ENCODE assay signal across 9 cellular contexts in genomic region chr11:279966-280761, GRCh38. TPM values are rescaled to one million over a fixed set of nuclear protein-coding genes. Genes with fewer than 3 reads are reported as not detected.
DNase-seq lines count a peak whose midpoint lies in the region; ATAC-seq lines count a peak whose summit lies in the region.
"Had no signal": no experiment of that assay in that cellular context is flagged by ENCODE, and none has a peak within 500 bp of the region (broad histone marks: within the 10 kb centered on the region; RNA-seq: fewer than 3 reads in every experiment).

No MANE protein-coding gene starts in this region.

- peak overlapping the region; percentile 19; the same call in 1 of the 2 replicates for H3K4me3 ChIP-seq in MG63
- H3K4me3 ChIP-seq in thymus (ENCODE audit: low read length): peak overlapping the region; percentile 41

- H3K27me3 ChIP-seq in MG63 (peaks cover 33% of the 10 kb centered on the region), thymus (ENCODE audit: control insufficient read depth, insufficient read depth) (peaks cover 56% of the 10 kb centered on the region)

- ATAC-seq in HG03520 (IDR thresholded peaks at IDR 0.05; ENCODE audit: unreplicated experiment): no peak

- H3K36me3 Mint-ChIP-seq in activated naive CD8-positive, alpha-beta T cell treated with anti-CD3 and anti-CD28 coated beads for 36 hours: peaks cover 36% of the 10 kb centered on the region

- WGBS in thymus: 5% methylated on average over 93 of the region's 93 CpGs

- H3K27me3 Mint-ChIP-seq in activated naive CD8-positive, alpha-beta T cell treated with anti-CD3 and anti-CD28 coated beads for 36 hours: peaks cover 21% of the 10 kb centered on the region

- peak overlapping the region; percentile 80 for H3K4me3 Mint-ChIP-seq in activated naive CD8-positive, alpha-beta T cell treated with anti-CD3 and anti-CD28 coated beads for 36 hours

- peak overlapping the region; percentile 91 for H3K27ac Mint-ChIP-seq in activated naive CD8-positive, alpha-beta T cell treated with anti-CD3 and anti-CD28 coated beads for 36 hours

- H3K36me3 ChIP-seq in MG63 (no peaks in the 10 kb centered on the region), thymus (ENCODE audit: control insufficient read depth, insufficient read depth) (no peaks in the 10 kb centered on the region)

- peaks cover 16% of the 10 kb centered on the region for H3K9me3 Mint-ChIP-seq in activated naive CD8-positive, alpha-beta T cell treated with anti-CD3 and anti-CD28 coated beads for 36 hours

- H3K4me1 Mint-ChIP-seq in activated naive CD8-positive, alpha-beta T cell treated with anti-CD3 and anti-CD28 coated beads for 36 hours: peaks cover 42% of the 10 kb centered on the region

- DNase-seq in AG08396 (ENCODE audit: low spot score) (peak; percentile 61), MG63 (peak; percentile 53), kidney tubule cell (ENCODE audit: low spot score) (peak; percentile 48), amniotic stem cell (lab: John Stamatoyannopoulos, UW) (no peak), NCI-H1417 (lab: John Stamatoyannopoulos, UW) (no peak)
- DNase-seq in activated naive CD8-positive, alpha-beta T cell treated with anti-CD3 and anti-CD28 coated beads for 36 hours: peak; percentile 64

- peak overlapping the region; percentile 52 for H3K27ac ChIP-seq in thymus (ENCODE audit: low read depth)

- H3K4me1 ChIP-seq in thymus (ENCODE audit: control insufficient read depth, insufficient read depth, low read length): no peaks in the 10 kb centered on the region

- H3K9me3 ChIP-seq in MG63 (peaks cover 5% of the 10 kb centered on the region; the same call in 1 of the 2 replicates), thymus (ENCODE audit: control insufficient read depth) (peaks cover 1% of the 10 kb centered on the region)

RNA-seq across cellular contexts. Expression of gene NLRP6, which starts 2.0 kb away (rescaled TPM):
- not detected in 2 replicates for total RNA-seq in MG63 (2014; rRNA removed; shearing (Covaris generic); ENCODE audit: low replicate concordance)
- total RNA-seq in activated naive CD8-positive, alpha-beta T cell treated with anti-CD3 and anti-CD28 coated beads for 36 hours: 1 to 10 TPM; 3.7 to 3.8 TPM
- 2.2 TPM for polyA plus RNA-seq in thymus
- total RNA-seq: skeletal muscle tissue had no signal

RNA-seq across cellular contexts. Expression of gene PGGHG, which starts 8.8 kb away (rescaled TPM):
- 1.9 and 6.2 TPM in 2 replicates for total RNA-seq in MG63 (2014; rRNA removed; shearing (Covaris generic); ENCODE audit: low replicate concordance)
- total RNA-seq in activated naive CD8-positive, alpha-beta T cell treated with anti-CD3 and anti-CD28 coated beads for 36 hours: 100 to 1,000 TPM; 206 to 209 TPM
- 900 TPM for polyA plus RNA-seq in thymus

RNA-seq across cellular contexts. Expression of gene IFITM5, which starts 19.2 kb away (rescaled TPM):
- not detected in 2 replicates for total RNA-seq in MG63 (2014; rRNA removed; shearing (Covaris generic); ENCODE audit: low replicate concordance)
- not detected for total RNA-seq in activated naive CD8-positive, alpha-beta T cell treated with anti-CD3 and anti-CD28 coated beads for 36 hours
- polyA plus RNA-seq in thymus: 0.25 TPM
- total RNA-seq: skeletal muscle tissue had no signal

RNA-seq across cellular contexts. Expression of gene IFITM2, which starts 27.5 kb away (rescaled TPM):
- total RNA-seq in MG63 (2014; rRNA removed; shearing (Covaris generic); ENCODE audit: low replicate concordance): 35.8 and 50.4 TPM in 2 replicates
- 100 to 1,000 TPM; 474 to 496 TPM for total RNA-seq in activated naive CD8-positive, alpha-beta T cell treated with anti-CD3 and anti-CD28 coated beads for 36 hours
- 467 TPM for polyA plus RNA-seq in thymus

RNA-seq across cellular contexts. Expression of gene IFITM1, which starts 33.7 kb away (rescaled TPM):
- total RNA-seq in MG63 (2014; rRNA removed; shearing (Covaris generic); ENCODE audit: low replicate concordance): 26.5 and 62.6 TPM in 2 replicates
- 100 to 1,000 TPM; 345 to 356 TPM for total RNA-seq in activated naive CD8-positive, alpha-beta T cell treated with anti-CD3 and anti-CD28 coated beads for 36 hours
- polyA plus RNA-seq in thymus: 463 TPM

Comparison
In these comparisons a context has a peak if more than half of its experiments do, and no peak if none do; other contexts are left out.
1. DNase-seq: peak in AG08396 (single experiment), MG63 (single experiment), activated naive CD8-positive, alpha-beta T cell treated with anti-CD3 and anti-CD28 coated beads for 36 hours (single experiment) and kidney tubule cell (single experiment); none in amniotic stem cell (single experiment) and NCI-H1417 (0 of 3).
2. RNA of gene PGGHG, which starts 8.8 kb away (total RNA-seq): 206 to 209 TPM in activated naive CD8-positive, alpha-beta T cell treated with anti-CD3 and anti-CD28 coated beads for 36 hours; 1.9 to 6.2 TPM in MG63; every median in the first group is over 10 times any median in the second.